ENCODE assay signal across 22 cellular contexts in genomic region chr6:149806127-149806526, GRCh38. TPM values are rescaled to one million over a fixed set of nuclear protein-coding genes. Genes with fewer than 3 reads are reported as not detected.
A peak's percentile ranks its signal among the peaks of the same experiment; 100 is the strongest.
DNase-seq lines count a peak whose midpoint lies in the region; ATAC-seq and TF ChIP-seq lines count a peak whose summit lies in the region.
"Had no signal": no experiment of that assay in that cellular context is flagged by ENCODE, and none has a peak within 500 bp of the region (broad histone marks: within the 10 kb centered on the region; RNA-seq: fewer than 3 reads in every experiment).

No MANE protein-coding gene starts in this region.

- no peak overlapping the region for H2AFZ ChIP-seq in GM23338

- H3K27me3 Mint-ChIP-seq in CD4-positive, alpha-beta T cell = no peaks in the 10 kb centered on the region
- H3K27me3 Mint-ChIP-seq in GM23338 (ENCODE audit: insufficient read depth, low read depth, poor library complexity) (no peaks in the 10 kb centered on the region), chondrocyte (ENCODE audit: low read depth) (no peaks in the 10 kb centered on the region)
- no peaks in the 10 kb centered on the region for H3K27me3 Mint-ChIP-seq in activated naive CD8-positive, alpha-beta T cell treated with anti-CD3 and anti-CD28 coated beads, Interleukin-2, amount 50 U/mL, for 24 hours
- H3K27me3 Mint-ChIP-seq: B cell; naive B cell; stimulated activated memory B cell treated with anti-CD40 and anti-IgM and Interleukin-4, amounts not matched to agents 10 μg/mL and 1 μg/mL and 100 μg/mL, for 72 hours had no signal

- no peak overlapping the region for H3K4me3 Mint-ChIP-seq in CD4-positive, alpha-beta T cell
- H3K4me3 Mint-ChIP-seq in GM23338 = no peak overlapping the region
- H3K4me3 Mint-ChIP-seq in activated naive CD8-positive, alpha-beta T cell treated with anti-CD3 and anti-CD28 coated beads, Interleukin-2, amount 50 U/mL, for 24 hours = no peak overlapping the region
- H3K4me3 Mint-ChIP-seq in chondrocyte (ENCODE audit: unreplicated experiment) = no peak overlapping the region
- H3K4me3 Mint-ChIP-seq: B cell; naive B cell; stimulated activated memory B cell treated with anti-CD40 and anti-IgM and Interleukin-4, amounts not matched to agents 10 μg/mL and 1 μg/mL and 100 μg/mL, for 72 hours had no signal

- H3K9me2 ChIP-seq in GM23338 (ENCODE audit: insufficient read depth) = no peaks in the 10 kb centered on the region

- H3K4me1 Mint-ChIP-seq in CD4-positive, alpha-beta T cell (ENCODE audit: low read depth) = peaks cover 11% of the 10 kb centered on the region
- H3K4me1 Mint-ChIP-seq in GM23338 (no peaks in the 10 kb centered on the region), chondrocyte (ENCODE audit: low read depth) (peaks cover 3% of the 10 kb centered on the region)
- H3K4me1 Mint-ChIP-seq in activated naive CD8-positive, alpha-beta T cell treated with anti-CD3 and anti-CD28 coated beads, Interleukin-2, amount 50 U/mL, for 24 hours = peaks cover 5% of the 10 kb centered on the region
- H3K4me1 Mint-ChIP-seq: stimulated activated memory B cell treated with anti-CD40 and anti-IgM and Interleukin-4, amounts not matched to agents 10 μg/mL and 1 μg/mL and 100 μg/mL, for 72 hours had no signal

- peak overlapping the region; percentile 11 for H3K27ac Mint-ChIP-seq in CD4-positive, alpha-beta T cell
- H3K27ac Mint-ChIP-seq in GM23338 (no peak overlapping the region), chondrocyte (ENCODE audit: unreplicated experiment) (no peak overlapping the region)
- H3K27ac Mint-ChIP-seq in activated naive CD8-positive, alpha-beta T cell treated with anti-CD3 and anti-CD28 coated beads, Interleukin-2, amount 50 U/mL, for 24 hours = peak overlapping the region; percentile 7
- H3K27ac Mint-ChIP-seq: B cell; stimulated activated memory B cell treated with anti-CD40 and anti-IgM and Interleukin-4, amounts not matched to agents 10 μg/mL and 1 μg/mL and 100 μg/mL, for 72 hours had no signal

- H3K36me3 ChIP-seq in GM23338 (ENCODE audit: insufficient read depth) = peaks cover 3% of the 10 kb centered on the region; the same call in 1 of the 2 replicates
- H3K36me3 ChIP-seq: uterus had no signal

- H4K20me1 ChIP-seq in GM23338 (replicated peaks; ENCODE audit: insufficient read depth) = no peaks in the 10 kb centered on the region; the same call in 1 of the 2 replicates

- H3K27me3 ChIP-seq in CD4-positive, alpha-beta T cell (ENCODE audit: control insufficient read depth, insufficient read depth, low read length) = no peaks in the 10 kb centered on the region
- H3K27me3 ChIP-seq in GM23338 (ENCODE audit: insufficient read depth) = no peaks in the 10 kb centered on the region
- H3K27me3 ChIP-seq: cardiac muscle cell, right atrium auricular region, uterus had no signal

- H3K79me2 ChIP-seq in GM23338 (replicated peaks; ENCODE audit: insufficient read depth) = no peaks in the 10 kb centered on the region

- H3K4me1 ChIP-seq in GM23338 (ENCODE audit: insufficient read depth) = no peaks in the 10 kb centered on the region
- H3K4me1 ChIP-seq: right atrium auricular region, uterus had no signal

- CTCF ChIA-PET in CD4-positive, alpha-beta T cell (lab: Charles Lee) = no interaction called here

- no peak overlapping the region for H3K4me3 ChIP-seq in GM23338
- H3K4me3 ChIP-seq: cardiac muscle cell, right atrium auricular region, uterus had no signal

- no peak for ATAC-seq in CD4-positive, alpha-beta T cell (ENCODE audit: poor library complexity)
- ATAC-seq in GM23338 = no peak
- peak; percentile 15 for ATAC-seq in activated naive CD8-positive, alpha-beta T cell treated with anti-CD3 and anti-CD28 coated beads, Interleukin-2, amount 50 U/mL, for 24 hours
- no peak for ATAC-seq in GM18520 (IDR thresholded peaks at IDR 0.05; ENCODE audit: unreplicated experiment)
- ATAC-seq in HG02588 (IDR thresholded peaks at IDR 0.05; ENCODE audit: unreplicated experiment) = no peak
- ATAC-seq: activated CD4-positive, CD25-positive, alpha-beta regulatory T cell treated with anti-CD3 and anti-CD28 coated beads, Interleukin-2, amount 50 U/mL, for 24 hours; SK-N-SH treated with all-trans-retinoic acid at 6 μM for 48 hours; stimulated activated memory B cell treated with anti-CD40 and anti-IgM and Interleukin-4, amounts not matched to agents 10 μg/mL and 1 μg/mL and 100 μg/mL, for 72 hours had no signal

- POLR2A ChIA-PET in CD4-positive, alpha-beta T cell (lab: Charles Lee) = no interaction called here

- H3F3A ChIP-seq in GM23338 (replicated peaks; ENCODE audit: low read depth) = no peaks in the 10 kb centered on the region

- no peak overlapping the region for H3K4me2 ChIP-seq in GM23338

- H3K36me3 Mint-ChIP-seq in CD4-positive, alpha-beta T cell (ENCODE audit: low read depth) = peaks cover 59% of the 10 kb centered on the region
- H3K36me3 Mint-ChIP-seq in GM23338 (ENCODE audit: low read depth) (peaks cover 4% of the 10 kb centered on the region; the same call in 2 of the 3 replicates), chondrocyte (ENCODE audit: low read depth) (peaks cover 3% of the 10 kb centered on the region)
- peaks cover 21% of the 10 kb centered on the region for H3K36me3 Mint-ChIP-seq in activated naive CD8-positive, alpha-beta T cell treated with anti-CD3 and anti-CD28 coated beads, Interleukin-2, amount 50 U/mL, for 24 hours (ENCODE audit: low read depth)

- intact Hi-C loops in CD4-positive, alpha-beta T cell (cut with DNase I, micrococcal nuclease) = no loop called here

- no peak for DNase-seq in CD4-positive, alpha-beta T cell
- DNase-seq in GM23338 (ENCODE audit: low spot score) = no peak
- DNase-seq in OCI-M1 (lab: John Stamatoyannopoulos, UW) = peak; percentile 84
- DNase-seq in activated naive CD8-positive, alpha-beta T cell treated with anti-CD3 and anti-CD28 coated beads, Interleukin-2, amount 50 U/mL, for 24 hours = no peak
- DNase-seq in chondrocyte (ENCODE audit: low spot score) = no peak
- DNase-seq in NCI-H2171 treated with DMSO at 0.1 percent for 48 hours (lab: John Stamatoyannopoulos, UW) = no peak
- DNase-seq: activated effector memory CD4-positive, alpha-beta T cell treated with anti-CD3 and anti-CD28 coated beads, Interleukin-2, amount 50 U/mL, for 16 hours; effector memory CD4-positive, alpha-beta T cell; KG1; naive B cell; NCI-H2081 treated with DMSO at 0.1 percent for 48 hours; NCI-H82; stimulated activated CD4-positive, alpha-beta T cell treated with anti-CD3 and anti-CD28 coated beads, Interleukin-4, amount 100 ng/mL, for 24 hours; uterus had no signal

- no peaks in the 10 kb centered on the region for H3K9me3 ChIP-seq in CD4-positive, alpha-beta T cell (ENCODE audit: control insufficient read depth, low read length)
- H3K9me3 ChIP-seq: right atrium auricular region, uterus had no signal

- no peak overlapping the region for H3K27ac ChIP-seq in CD4-positive, alpha-beta T cell (ENCODE audit: low read depth, low read length)
- H3K27ac ChIP-seq in GM23338 (ENCODE audit: low read depth) = 0 out of 2 replicates have a peak overlapping the region, but pooled peaks have one; percentile 45
- H3K27ac ChIP-seq: cardiac muscle cell, right atrium auricular region, uterus had no signal

- no peak for TF ChIP-seq CTCF in CD4-positive, alpha-beta T cell (IDR thresholded peaks at IDR 0.05)
- TF ChIP-seq CTCF in GM23338 (conservative IDR thresholded peaks at IDR 0.05; ENCODE audit: low read depth in 2 of 2) (no peak), chondrocyte (IDR thresholded peaks at IDR 0.05) (no peak)

- H3K9me3 Mint-ChIP-seq in CD4-positive, alpha-beta T cell = no peaks in the 10 kb centered on the region
- H3K9me3 Mint-ChIP-seq in GM23338 = no peaks in the 10 kb centered on the region
- no peaks in the 10 kb centered on the region for H3K9me3 Mint-ChIP-seq in activated naive CD8-positive, alpha-beta T cell treated with anti-CD3 and anti-CD28 coated beads, Interleukin-2, amount 50 U/mL, for 24 hours
- H3K9me3 Mint-ChIP-seq in chondrocyte (ENCODE audit: low read depth) = no peaks in the 10 kb centered on the region
- H3K9me3 Mint-ChIP-seq: naive B cell; stimulated activated memory B cell treated with anti-CD40 and anti-IgM and Interleukin-4, amounts not matched to agents 10 μg/mL and 1 μg/mL and 100 μg/mL, for 72 hours had no signal

TF ChIP-seq in GM23338, 12 proteins besides CTCF, POLR2A, EP300 and RAD21 (continues in another document):
- no peak for TF ChIP-seq EZH2 (IDR thresholded peaks at IDR 0.05; ENCODE audit: low read depth, unreplicated experiment)
- no peak for TF ChIP-seq EZH2phosphoT487 (IDR thresholded peaks at IDR 0.05; ENCODE audit: unreplicated experiment)
- no peak for TF ChIP-seq STAT1 (IDR thresholded peaks at IDR 0.05; ENCODE audit: unreplicated experiment)

RNA-seq across cellular contexts. Expression of gene PCMT1, which starts 56.6 kb away (rescaled TPM):
- 10 to 100 TPM; 14.4 to 15.7 TPM for total RNA-seq in CD4-positive, alpha-beta T cell
- 161 and 168 TPM in 2 replicates for total RNA-seq in GM23338 (2014; rRNA removed; shearing (Covaris generic))
- 79.5 and 87.6 TPM in 2 replicates for polyA plus RNA-seq in GM23338 (2016; fragmentation: Nextera tagmentation; extraction: Ambion mirVana)
- total RNA-seq in chondrocyte = 83.4 to 88.8 TPM (median 84.8 TPM) in 3 replicates

RNA-seq across cellular contexts. Expression of gene LRP11, which starts 58.0 kb away (rescaled TPM):
- total RNA-seq in CD4-positive, alpha-beta T cell = under 1 TPM; 0.75 to 0.99 TPM
- total RNA-seq in GM23338 (2014; rRNA removed; shearing (Covaris generic)) = 31.5 and 37.1 TPM in 2 replicates
- polyA plus RNA-seq in GM23338 (2016; fragmentation: Nextera tagmentation; extraction: Ambion mirVana) = 9.3 and 10.8 TPM in 2 replicates
- total RNA-seq in chondrocyte = 61.4 to 81.7 TPM (median 61.9 TPM) in 3 replicates

RNA-seq across cellular contexts. Expression of gene NUP43, which starts 59.8 kb away (rescaled TPM):
- 10 to 100 TPM; 14.2 to 14.5 TPM for total RNA-seq in CD4-positive, alpha-beta T cell
- total RNA-seq in GM23338 (2014; rRNA removed; shearing (Covaris generic)) = 71.8 and 87.2 TPM in 2 replicates
- 20.8 and 23.4 TPM in 2 replicates for polyA plus RNA-seq in GM23338 (2016; fragmentation: Nextera tagmentation; extraction: Ambion mirVana)
- total RNA-seq in chondrocyte = 28.1 to 41.8 TPM (median 33.9 TPM) in 3 replicates

Comparison
In these comparisons a context has a peak if more than half of its experiments do, and no peak if none do; other contexts are left out.
1. H3K27ac Mint-ChIP-seq: peak in CD4-positive, alpha-beta T cell (single experiment) and activated naive CD8-positive, alpha-beta T cell treated with anti-CD3 and anti-CD28 coated beads, Interleukin-2, amount 50 U/mL, for 24 hours (single experiment); none in GM23338 (single experiment) and chondrocyte (single experiment).
2. RNA of gene LRP11, which starts 58.0 kb away (total RNA-seq): 61.4 to 81.7 TPM in chondrocyte and 31.5 to 37.1 TPM in GM23338; 0.75 to 0.99 TPM in CD4-positive, alpha-beta T cell; every median in the first group is over 10 times any median in the second.